In genomic region chr1:65254320-65255087, GRCh38 we compare ENCODE assay signal across 8 cellular contexts. TPM values are rescaled to one million over a fixed set of nuclear protein-coding genes. Genes with fewer than 3 reads are reported as not detected.
DNase-seq lines count a peak whose midpoint lies in the region; ATAC-seq lines count a peak whose summit lies in the region.

No MANE protein-coding gene starts in this region.

- H3K36me3 Mint-ChIP-seq in central memory CD8-positive, alpha-beta T cell (ENCODE audit: insufficient read depth), result peaks cover 7% of the 10 kb centered on the region

- H3K27me3 Mint-ChIP-seq in central memory CD8-positive, alpha-beta T cell, result no peaks in the 10 kb centered on the region

- H3K4me3 Mint-ChIP-seq in central memory CD8-positive, alpha-beta T cell, result peak overlapping the region; percentile 84

- ATAC-seq in GM18868 (IDR thresholded peaks at IDR 0.05; ENCODE audit: unreplicated experiment), result peak; percentile 98
- peak; percentile 98 for ATAC-seq in HG03095 (IDR thresholded peaks at IDR 0.05; ENCODE audit: unreplicated experiment)
- ATAC-seq in activated CD4-positive, CD25-positive, alpha-beta regulatory T cell treated with anti-CD3 and anti-CD28 coated beads, Interleukin-2, amount 50 U/mL, for 24 hours, result peak; percentile 97 to 98
- ATAC-seq in central memory CD8-positive, alpha-beta T cell (replicated peaks; ENCODE audit: extremely low read depth, poor library complexity, severe bottlenecking), result peak; percentile 95
- peak; percentile 98 for ATAC-seq in left colon

- H3K27ac Mint-ChIP-seq in central memory CD8-positive, alpha-beta T cell (ENCODE audit: low read depth), result peak overlapping the region; percentile 64

- intact Hi-C loops in left colon (cut with DNase I, micrococcal nuclease), result no loop called here

- no peaks in the 10 kb centered on the region for H3K9me3 Mint-ChIP-seq in central memory CD8-positive, alpha-beta T cell

- DNase-seq in AG08396 (ENCODE audit: low spot score) (peak; percentile 89), NCI-H2196 (lab: John Stamatoyannopoulos, UW; ENCODE audit: unreplicated experiment) (peak; percentile 86), left colon (peak; percentile 77 to 87)
- peak; percentile 70 to 77 for DNase-seq in central memory CD8-positive, alpha-beta T cell (ENCODE audit: low spot score in 2 of 2)
- DNase-seq in stimulated activated CD4-positive, alpha-beta T cell treated with anti-CD3 and anti-CD28 coated beads, Interleukin-1b, Interleukin-23, amount 100 ng/mL, for 48 hours, result peak; percentile 83

- peaks cover 18% of the 10 kb centered on the region for H3K4me1 Mint-ChIP-seq in central memory CD8-positive, alpha-beta T cell

RNA-seq across cellular contexts. Expression of gene DNAJC6, which starts 54.8 kb away (rescaled TPM):
- total RNA-seq in left colon, result 1 to 10 TPM; 2.7 to 3.1 TPM

Comparison
In these comparisons a context has a peak if more than half of its experiments do, and no peak if none do; other contexts are left out.
1. Peak in every context shown above with its lines: DNase-seq and ATAC-seq.